ENCODE assay signal across 11 cellular contexts in the genomic region with DNA sequence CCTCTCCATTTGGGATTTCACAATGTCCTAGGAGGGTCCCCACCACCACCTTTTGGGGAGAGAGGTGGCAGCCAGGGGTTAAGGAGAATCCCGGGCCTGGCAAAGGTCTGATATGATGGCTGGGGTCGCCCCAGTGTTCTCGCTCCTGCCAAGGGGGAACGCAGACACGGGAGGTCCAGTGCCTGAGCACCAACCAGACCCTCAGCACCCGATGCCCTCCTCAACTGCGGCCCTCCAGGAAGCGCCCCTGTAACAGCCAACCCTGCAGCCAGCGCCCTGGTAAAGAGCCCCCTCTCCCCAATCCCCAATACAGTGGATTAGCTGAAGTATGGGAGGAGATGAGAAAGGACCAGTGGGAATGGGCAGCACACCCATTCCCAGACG. TPM values are rescaled to one million over a fixed set of nuclear protein-coding genes. Genes with fewer than 3 reads are reported as not detected.
A peak's percentile ranks its signal among the peaks of the same experiment; 100 is the strongest.
DNase-seq lines count a peak whose midpoint lies in the region; ATAC-seq, FAIRE-seq and TF ChIP-seq lines count a peak whose summit lies in the region.
"Had no signal": no experiment of that assay in that cellular context is flagged by ENCODE, and none has a peak within 500 bp of the region (broad histone marks: within the 10 kb centered on the region; RNA-seq: fewer than 3 reads in every experiment).

No MANE protein-coding gene starts in this region.

- TF ChIP-seq CTCF in WTC11 (IDR thresholded peaks at IDR 0.05) (no peak), kidney (IDR thresholded peaks at IDR 0.05; ENCODE audit: borderline replicate concordance, extremely low read depth, insufficient read depth) (no peak), gastrocnemius medialis (IDR thresholded peaks at IDR 0.05 in 4 of 5, conservative IDR thresholded peaks at IDR 0.05 in 1 of 5) (no peak), nephron progenitor cell (IDR thresholded peaks at IDR 0.05) (no peak)

- no peak for TF ChIP-seq POLR2A in gastrocnemius medialis (IDR thresholded peaks at IDR 0.05)

- ATAC-seq in WTC11 (no peak), gastrocnemius medialis (no peak), HG03196 (IDR thresholded peaks at IDR 0.05; ENCODE audit: unreplicated experiment) (no peak)

- peaks cover 0 to 14% (median 4%) of the 10 kb centered on the region in 3 donors for H3K36me3 Mint-ChIP-seq in CD8-positive, alpha-beta memory T cell
- H3K36me3 Mint-ChIP-seq in WTC11 (peaks cover 4% of the 10 kb centered on the region; the same call in 1 of the 2 replicates), nephron progenitor cell (ENCODE audit: low read depth) (no peaks in the 10 kb centered on the region)

- H3K4me3 ChIP-seq in CD8-positive, alpha-beta memory T cell (ENCODE audit: low read length): no peak overlapping the region
- H3K4me3 ChIP-seq in kidney (ENCODE audit: low read length in 2 of 2) (no peak overlapping the region), gastrocnemius medialis (no peak overlapping the region)

- peaks cover 0 to 3% of the 10 kb centered on the region in 2 donors for H3K27me3 Mint-ChIP-seq in CD8-positive, alpha-beta memory T cell
- no peaks in the 10 kb centered on the region for H3K27me3 Mint-ChIP-seq in WTC11 (ENCODE audit: low read depth)
- H3K27me3 Mint-ChIP-seq in nephron progenitor cell (ENCODE audit: low read depth, poor library complexity): peaks cover 2% of the 10 kb centered on the region

- POLR2A ChIA-PET in CD8-positive, alpha-beta memory T cell (lab: Charles Lee): interaction anchor here (3.1 to 11.0 kb wide), 4 partner anchors 10 to 70 kb away, joined by 15 to 486 read pairs (median 46); partner anchors contain the start of genes ADAMTSL4, ENSA and MCL1
- POLR2A ChIA-PET in WTC11 (lab: Charles Lee): interaction anchor here (0.6 to 2.1 kb wide), 4 partner anchors 10 to 66 kb away, joined by 3 to 11 read pairs (median 3); partner anchors contain the start of gene MCL1

- CTCF ChIA-PET in CD8-positive, alpha-beta memory T cell (lab: Charles Lee): interaction anchor here (0.6 to 9.1 kb wide), 18 partner anchors 9 to 446 kb away, joined by 3 to 325 read pairs (median 6); partner anchors contain the start of genes ADAMTSL4, ENSA, GOLPH3L and MCL1
- CTCF ChIA-PET in WTC11 (lab: Charles Lee): interaction anchor here (0.5 to 7.9 kb wide), 35 partner anchors 9 to 540 kb away, joined by 3 to 144 read pairs (median 5); partner anchors contain the start of genes ADAMTSL4, CTSK, ENSA and FALEC

- no peaks in the 10 kb centered on the region for H3K27me3 ChIP-seq in CD8-positive, alpha-beta memory T cell (ENCODE audit: insufficient read depth, low read length, poor library complexity, severe bottlenecking)
- H3K27me3 ChIP-seq in gastrocnemius medialis: no peaks in the 10 kb centered on the region

- no peaks in the 10 kb centered on the region for H3K9me3 Mint-ChIP-seq in CD8-positive, alpha-beta memory T cell
- H3K9me3 Mint-ChIP-seq in WTC11 (no peaks in the 10 kb centered on the region), nephron progenitor cell (no peaks in the 10 kb centered on the region)

- H3K9me3 ChIP-seq in CD8-positive, alpha-beta memory T cell (ENCODE audit: low read length): no peaks in the 10 kb centered on the region
- H3K9me3 ChIP-seq in kidney (ENCODE audit: control insufficient read depth in 1 of 2, low read length in 2 of 2) (no peaks in the 10 kb centered on the region), gastrocnemius medialis (no peaks in the 10 kb centered on the region)

- H3K4me3 Mint-ChIP-seq in CD8-positive, alpha-beta memory T cell: peak overlapping the region in 4 of 7 donors; percentile 85 to 97 (median 96)
- no peak overlapping the region for H3K4me3 Mint-ChIP-seq in WTC11
- no peak overlapping the region for H3K4me3 Mint-ChIP-seq in nephron progenitor cell

- intact Hi-C loops in kidney (cut with DNase I) (no loop called here), gastrocnemius medialis (cut with DNase I; ENCODE audit: low total_unique reads) (loop anchor here (1.0 to 10.0 kb wide), 9 partner anchors 25 to 588 kb away; partner anchors contain the start of genes ARNT, CERS2, CIART and GOLPH3L)

- H3K4me1 ChIP-seq in CD8-positive, alpha-beta memory T cell (ENCODE audit: insufficient read depth, low read length): peaks cover 41% of the 10 kb centered on the region
- peaks cover 37 to 39% of the 10 kb centered on the region in 2 donors for H3K4me1 ChIP-seq in kidney (ENCODE audit: control insufficient read depth in 1 of 2, insufficient read depth in 1 of 2, low read depth in 1 of 2, low read length in 2 of 2)
- peaks cover 45 to 46% of the 10 kb centered on the region in 2 donors for H3K4me1 ChIP-seq in gastrocnemius medialis

- H3K27ac ChIP-seq in CD8-positive, alpha-beta memory T cell (ENCODE audit: low read depth, low read length): no peak overlapping the region
- H3K27ac ChIP-seq in kidney (ENCODE audit: low read depth in 2 of 2, low read length in 2 of 2) (no peak overlapping the region), gastrocnemius medialis (peak overlapping the region; percentile 100)

- in situ Hi-C loops in gastrocnemius medialis (cut with MboI; ENCODE audit: low sequenced_read_pairs in 4 of 4): loop anchor here (5.0 to 10.0 kb wide), 3 partner anchors 63 to 68 kb away; partner anchors contain the start of gene ENSA (in 3 of the 4)

- H3K27ac Mint-ChIP-seq in CD8-positive, alpha-beta memory T cell: peak overlapping the region in 5 of 8 donors; percentile 96 to 99 (median 98)
- H3K27ac Mint-ChIP-seq in WTC11: no peak overlapping the region
- no peak overlapping the region for H3K27ac Mint-ChIP-seq in nephron progenitor cell

- no peak for FAIRE-seq in kidney (lab: Jason Lieb, UNC)
- FAIRE-seq: HTR-8/SVneo had no signal

- H3K9ac ChIP-seq in kidney (ENCODE audit: low read length in 2 of 2): peak overlapping the region; percentile 75 to 99

- no peak for DNase-seq in CD8-positive, alpha-beta memory T cell
- DNase-seq in WTC11 (ENCODE audit: low spot score) (no peak), kidney (no peak), gastrocnemius medialis (no peak), GM03348 (ENCODE audit: low spot score) (no peak), NCI-H1417 (lab: John Stamatoyannopoulos, UW) (no peak), nephron progenitor cell (no peak)

- H3K4me1 Mint-ChIP-seq in CD8-positive, alpha-beta memory T cell: peaks cover 43 to 53% (median 44%) of the 10 kb centered on the region in 3 donors
- H3K4me1 Mint-ChIP-seq in WTC11: peaks cover 43% of the 10 kb centered on the region
- H3K4me1 Mint-ChIP-seq in nephron progenitor cell: peaks cover 80% of the 10 kb centered on the region

- no peaks in the 10 kb centered on the region for H3K36me3 ChIP-seq in CD8-positive, alpha-beta memory T cell (ENCODE audit: insufficient read depth, low read length)
- peaks cover 4 to 5% of the 10 kb centered on the region in 2 donors for H3K36me3 ChIP-seq in kidney (ENCODE audit: control insufficient read depth in 1 of 2, insufficient read depth in 2 of 2, low read length in 2 of 2)
- H3K36me3 ChIP-seq in gastrocnemius medialis: no peaks in the 10 kb centered on the region

TF ChIP-seq in WTC11, 78 proteins besides CTCF, POLR2A, EP300 and RAD21:
- TF ChIP-seq GTF2I (CRISPR knock-in tag; conservative IDR thresholded peaks at IDR 0.05): no peak
- no peak for TF ChIP-seq ATF1 (CRISPR knock-in tag; IDR thresholded peaks at IDR 0.05)
- TF ChIP-seq, protein P1, sequence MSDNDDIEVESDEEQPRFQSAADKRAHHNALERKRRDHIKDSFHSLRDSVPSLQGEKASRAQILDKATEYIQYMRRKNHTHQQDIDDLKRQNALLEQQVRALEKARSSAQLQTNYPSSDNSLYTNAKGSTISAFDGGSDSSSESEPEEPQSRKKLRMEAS (CRISPR knock-in tag; IDR thresholded peaks at IDR 0.05): 0 out of 2 replicates have a peak, but pooled peaks have one; percentile 36

RNA-seq across cellular contexts. Expression of gene ADAMTSL4, which starts 10.4 kb away (rescaled TPM):
- total RNA-seq in CD8-positive, alpha-beta memory T cell: under 1 TPM; 0.22 to 0.31 TPM
- not detected for polyA plus RNA-seq in CD8-positive, alpha-beta memory T cell
- total RNA-seq in WTC11 (2021) (6.6 to 14.7 TPM (median 14.1 TPM) in 3 replicates), kidney (20.0 TPM), gastrocnemius medialis (10 to 100 TPM in 2 of 4 donors, 1 to 10 TPM in 2; 5.6 to 30.0 (median 10.7) TPM)
- polyA plus RNA-seq in kidney (ENCODE audit: insufficient read depth, low read depth, low replicate concordance): 6.9 TPM

RNA-seq across cellular contexts. Expression of gene MCL1, which starts 19.8 kb away (rescaled TPM):
- total RNA-seq in CD8-positive, alpha-beta memory T cell: 100 to 1,000 TPM; 211 to 216 TPM
- polyA plus RNA-seq in CD8-positive, alpha-beta memory T cell: 168 TPM
- 191 to 212 TPM (median 204 TPM) in 3 replicates for total RNA-seq in WTC11 (2021)
- 253 TPM for total RNA-seq in kidney
- 79.5 TPM for polyA plus RNA-seq in kidney (ENCODE audit: insufficient read depth, low read depth, low replicate concordance)
- total RNA-seq in gastrocnemius medialis: 100 to 1,000 TPM; 136 to 199 (median 176) TPM

RNA-seq across cellular contexts. Expression of gene FALEC, which starts 44.1 kb away (rescaled TPM):
- total RNA-seq in CD8-positive, alpha-beta memory T cell: not detected
- polyA plus RNA-seq in CD8-positive, alpha-beta memory T cell: not detected
- total RNA-seq in WTC11 (2021) (0.71 to 1.2 TPM (median 1.0 TPM) in 3 replicates), kidney (not detected), gastrocnemius medialis (not detected)
- not detected for polyA plus RNA-seq in kidney (ENCODE audit: insufficient read depth, low read depth, low replicate concordance)
- total RNA-seq: H4; T-helper 1 cell treated with Interleukin-12 subunit alpha and Interleukin-12 subunit beta and Interleukin-4 antibody, amounts not matched to agents 30 ng/mL and 1 ng/mL, for 36 hours had no signal

RNA-seq across cellular contexts. Expression of gene ECM1, which starts 51.7 kb away (rescaled TPM):
- total RNA-seq in CD8-positive, alpha-beta memory T cell: 1 to 10 TPM; 1.3 to 1.5 TPM
- polyA plus RNA-seq in CD8-positive, alpha-beta memory T cell: 0.09 TPM
- total RNA-seq in WTC11 (2021): 0.69 to 1.6 TPM (median 0.76 TPM) in 3 replicates
- 9.2 TPM for total RNA-seq in kidney
- 36.4 TPM for polyA plus RNA-seq in kidney (ENCODE audit: insufficient read depth, low read depth, low replicate concordance)
- 1 to 10 TPM; 1.5 to 8.5 (median 5.6) TPM for total RNA-seq in gastrocnemius medialis

Comparison
In these comparisons a context has a peak if more than half of its experiments do, and no peak if none do; other contexts are left out.
1. H3K27ac ChIP-seq: peak in gastrocnemius medialis (4 of 4); none in CD8-positive, alpha-beta memory T cell (single experiment) and kidney (0 of 2).
2. H3K27ac Mint-ChIP-seq: peak in CD8-positive, alpha-beta memory T cell (5 of 8); none in WTC11 (single experiment) and nephron progenitor cell (single experiment).
3. H3K4me3 Mint-ChIP-seq: peak in CD8-positive, alpha-beta memory T cell (4 of 7); none in WTC11 (single experiment) and nephron progenitor cell (single experiment).